Comparison of ENCODE assay signal across 30 cellular contexts in genomic region chr16:11211977-11212818, GRCh38. TPM values are rescaled to one million over a fixed set of nuclear protein-coding genes. Genes with fewer than 3 reads are reported as not detected.
DNase-seq lines count a peak whose midpoint lies in the region; ATAC-seq, FAIRE-seq and TF ChIP-seq lines count a peak whose summit lies in the region.
"Had no signal": no experiment of that assay in that cellular context is flagged by ENCODE, and none has a peak within 500 bp of the region (broad histone marks: within the 10 kb centered on the region; RNA-seq: fewer than 3 reads in every experiment).

No MANE protein-coding gene starts in this region.

- WGBS in esophagus muscularis mucosa: 78% methylated on average over 18 of the region's 18 CpGs

- TF ChIP-seq CTCF in right atrium auricular region (IDR thresholded peaks at IDR 0.05) (no peak), esophagus muscularis mucosa (IDR thresholded peaks at IDR 0.05) (no peak)

- H3K36me3 ChIP-seq in right atrium auricular region (no peaks in the 10 kb centered on the region), esophagus muscularis mucosa (no peaks in the 10 kb centered on the region)
- H3K36me3 ChIP-seq: brain microvascular endothelial cell, stomach, tibial nerve, WERI-Rb-1 had no signal

- H3K4me3 ChIP-seq in right atrium auricular region (no peak overlapping the region), esophagus muscularis mucosa (no peak overlapping the region)
- H3K4me3 ChIP-seq: stomach, tibial nerve had no signal

- no peak for TF ChIP-seq POLR2A in GM12892 (IDR thresholded peaks at IDR 0.05; ENCODE audit: low read depth, low read length)
- no peak for TF ChIP-seq POLR2A in esophagus muscularis mucosa (IDR thresholded peaks at IDR 0.05; ENCODE audit: low read depth)

- H3K27me3 ChIP-seq in right atrium auricular region (no peaks in the 10 kb centered on the region), esophagus muscularis mucosa (peaks cover 0 to 27% (median 0%) of the 10 kb centered on the region in 4 donors)
- H3K27me3 ChIP-seq: brain microvascular endothelial cell, tibial nerve had no signal

- FAIRE-seq in GM12892 (lab: Jason Lieb, UNC): no peak
- FAIRE-seq: colon, HTR-8/SVneo had no signal

- DNase-seq in Right ventricle myocardium inferior (ENCODE audit: missing footprints) (no peak), right atrium auricular region (ENCODE audit: low spot score) (no peak), myocyte (ENCODE audit: low read depth) (peak; percentile 87), UCSD-AML1 (lab: John Stamatoyannopoulos, UW; ENCODE audit: unreplicated experiment) (no peak), GM12892 (ENCODE audit: insufficient read length) (no peak), esophagus muscularis mucosa (ENCODE audit: extremely low spot score) (no peak)
- DNase-seq: activated CD4-positive, alpha-beta T cell treated with anti-CD3 and anti-CD28 coated beads, Interleukin-2, amount 50 U/mL, for 1 hour; brain microvascular endothelial cell; EL; endodermal cell; HFFc6; Kasumi-1; left cardiac atrium; NCI-H1105; NCI-H2029; NCI-H446; SIG-M5; stimulated activated CD4-positive, alpha-beta T cell treated with anti-CD3 and anti-CD28 coated beads, Interleukin-12 subunit alpha, Interleukin-12 subunit beta, amount 100 ng/mL, for 4 hours; stomach; T-helper 17 cell; WERI-Rb-1 had no signal

- no peaks in the 10 kb centered on the region for H3K36me3 Mint-ChIP-seq in dendritic cell treated with granulocyte-macrophage colony-stimulating factor and Interleukin-4, amounts not matched to agents 40 ng/mL and 50 ng/mL, for 4 days (ENCODE audit: low read depth)

- H3K4me1 ChIP-seq in right atrium auricular region (peaks cover 0 to 16% of the 10 kb centered on the region in 2 donors), esophagus muscularis mucosa (no peaks in the 10 kb centered on the region)
- H3K4me1 ChIP-seq: stomach, tibial nerve had no signal

- peaks cover 18% of the 10 kb centered on the region for H3K27me3 Mint-ChIP-seq in dendritic cell treated with granulocyte-macrophage colony-stimulating factor and Interleukin-4, amounts not matched to agents 40 ng/mL and 50 ng/mL, for 4 days
- H3K27me3 Mint-ChIP-seq: T-helper 17 cell had no signal

- intact Hi-C loops in Right ventricle myocardium inferior (cut with DNase I) (no loop called here), esophagus muscularis mucosa (cut with DNase I) (no loop called here)
- intact Hi-C loops in dendritic cell treated with granulocyte-macrophage colony-stimulating factor and Interleukin-4, amounts not matched to agents 40 ng/mL and 50 ng/mL, for 4 days (cut with micrococcal nuclease): no loop called here

- H3K27ac Mint-ChIP-seq in dendritic cell treated with granulocyte-macrophage colony-stimulating factor and Interleukin-4, amounts not matched to agents 40 ng/mL and 50 ng/mL, for 4 days: peak overlapping the region; percentile 48
- H3K27ac Mint-ChIP-seq: activated T-helper 2 cell treated with anti-CD3 and anti-CD28 coated beads, Interferon-gamma antibody, Interleukin-2, Interleukin-4, amounts not matched to agents 10 μg/mL and 5 μg/mL and 100 μg/mL, durations not matched to agents 14 hours and 24 hours and 36 hours; endodermal cell; HFFc6; T-helper 17 cell had no signal

- H3K9me3 ChIP-seq in right atrium auricular region (peaks cover 0 to 18% of the 10 kb centered on the region in 2 donors), esophagus muscularis mucosa (peaks cover 0 to 31% (median 20%) of the 10 kb centered on the region in 4 donors)

- no peak overlapping the region for H3K4me3 Mint-ChIP-seq in dendritic cell treated with granulocyte-macrophage colony-stimulating factor and Interleukin-4, amounts not matched to agents 40 ng/mL and 50 ng/mL, for 4 days
- H3K4me3 Mint-ChIP-seq: endodermal cell, HFFc6, T-helper 17 cell had no signal

- ATAC-seq in Right ventricle myocardium inferior (peak; percentile 24), GM18867 (IDR thresholded peaks at IDR 0.05; ENCODE audit: unreplicated experiment) (no peak)
- ATAC-seq: T-helper 17 cell had no signal

- H3K9me3 Mint-ChIP-seq in dendritic cell treated with granulocyte-macrophage colony-stimulating factor and Interleukin-4, amounts not matched to agents 40 ng/mL and 50 ng/mL, for 4 days: peaks cover 10% of the 10 kb centered on the region

- H3K27ac ChIP-seq in right atrium auricular region: no peak overlapping the region
- no peak overlapping the region for H3K27ac ChIP-seq in esophagus muscularis mucosa (replicated peaks in 1 of 4)
- H3K27ac ChIP-seq: brain microvascular endothelial cell, C4-2B, stomach, tibial nerve, WERI-Rb-1 had no signal

- TF ChIP-seq EP300 in esophagus muscularis mucosa (IDR thresholded peaks at IDR 0.05): no peak

- H3K4me1 Mint-ChIP-seq in dendritic cell treated with granulocyte-macrophage colony-stimulating factor and Interleukin-4, amounts not matched to agents 40 ng/mL and 50 ng/mL, for 4 days (ENCODE audit: low read depth): peaks cover 64% of the 10 kb centered on the region
- H3K4me1 Mint-ChIP-seq: endodermal cell had no signal

RNA-seq across cellular contexts. Expression of gene SOCS1, which starts 43.8 kb away (rescaled TPM):
- total RNA-seq in Right ventricle myocardium inferior (6.0 TPM), right atrium auricular region (1 to 10 TPM; 4.7 to 5.5 TPM), myocyte (1.2 and 1.5 TPM in 2 replicates), esophagus muscularis mucosa (10 to 100 TPM in 1 of 4 donors, 1 to 10 TPM in 3; 3.8 to 11.1 (median 6.1) TPM)
- polyA plus RNA-seq in myocyte (2012): 1.0 TPM
- polyA plus RNA-seq in GM12892 (2012; ENCODE audit: missing spikeins): 4.3 TPM

RNA-seq across cellular contexts. Expression of gene TNP2, which starts 56.9 kb away (rescaled TPM):
- not detected for total RNA-seq in Right ventricle myocardium inferior
- not detected for total RNA-seq in right atrium auricular region
- total RNA-seq in myocyte: not detected in 2 replicates
- polyA plus RNA-seq in myocyte (2012): not detected
- 0.81 TPM for polyA plus RNA-seq in GM12892 (2012; ENCODE audit: missing spikeins)
- not detected for total RNA-seq in esophagus muscularis mucosa
- total RNA-seq: A673; activated T-helper 2 cell treated with anti-CD3 and anti-CD28 coated beads, Interferon-gamma antibody, Interleukin-2, Interleukin-4, amounts not matched to agents 10 μg/mL and 5 μg/mL and 100 μg/mL, durations not matched to agents 14 hours and 24 hours and 36 hours; endodermal cell; HFFc6; left cardiac atrium; renal cortical epithelial cell; stomach; T-helper 17 cell; tibial nerve had no signal
- polyA plus RNA-seq: stomach had no signal
